Comparison of ENCODE assay signal across 11 cellular contexts in genomic region chrX:155867821-155868220, GRCh38.
"Had no signal": no experiment of that assay in that cellular context is flagged by ENCODE, and none has a peak within 500 bp of the region (broad histone marks: within the 10 kb centered on the region; RNA-seq: fewer than 3 reads in every experiment).

No MANE protein-coding gene starts in this region.

- H3K4me3 ChIP-seq: GM23248, GM23338, HAP-1 had no signal

- H3K4me1 Mint-ChIP-seq: GM23338, H9 had no signal

- H3K27ac ChIP-seq: GM23248 had no signal

- ATAC-seq: GM23338, HCT116 had no signal

- H3K4me2 ChIP-seq: GM23338 had no signal

- H3K36me3 ChIP-seq: HAP-1 had no signal

- H3K9me3 ChIP-seq: HAP-1 had no signal

- H3K9ac ChIP-seq: GM23248 had no signal

- H2AFZ ChIP-seq: GM23248, GM23338 had no signal

- FAIRE-seq: H1, H54 had no signal

- H3K4me3 Mint-ChIP-seq: GM23338, H9, HFFc6 had no signal

- DNase-seq: GM23248, GOT3, H7, H9, HCEC 1CT, HFFc6 had no signal

- H3K27ac Mint-ChIP-seq: GM23338, HFFc6 had no signal
